In the genomic region with DNA sequence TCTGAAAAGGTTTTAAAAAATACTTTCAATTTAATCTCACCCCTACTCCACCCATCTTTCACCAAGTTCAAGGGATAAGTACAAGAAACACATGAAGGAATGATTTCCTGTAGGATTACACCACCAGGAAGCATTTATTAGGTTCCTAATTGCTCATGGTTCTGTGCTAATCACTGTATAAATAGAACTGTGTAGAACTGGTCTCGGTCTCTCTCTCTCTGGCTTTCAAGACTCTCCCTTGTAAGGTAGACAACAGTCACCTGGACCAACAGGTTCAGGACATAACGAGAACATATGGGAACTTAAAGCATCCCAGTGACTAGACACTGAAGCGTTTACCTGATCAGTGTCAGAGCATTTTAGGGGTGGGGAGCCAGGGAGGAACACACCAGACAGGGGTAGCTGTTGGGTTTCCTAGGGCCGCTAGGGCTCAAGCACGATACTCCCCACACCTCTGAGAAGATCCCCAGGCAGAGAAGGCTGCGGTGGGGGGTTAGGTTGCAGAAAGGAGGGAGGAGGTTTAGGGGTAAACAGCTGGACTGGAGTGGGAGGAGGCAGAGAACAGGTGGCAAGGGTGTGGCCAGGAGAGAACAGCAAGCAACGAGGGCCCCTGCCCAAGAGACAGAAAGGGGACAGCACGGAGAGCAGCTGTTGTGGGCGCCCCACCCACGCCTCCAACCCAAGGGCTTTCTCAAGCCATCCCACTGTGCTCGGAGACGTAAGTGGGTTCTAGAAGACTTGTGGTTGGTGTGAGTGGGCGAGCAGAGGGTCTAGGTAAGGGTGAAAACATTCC, we compare ENCODE assay signal across 14 cellular contexts. TPM values are rescaled to one million over a fixed set of nuclear protein-coding genes. Genes with fewer than 3 reads are reported as not detected.
DNase-seq lines count a peak whose midpoint lies in the region; ATAC-seq and TF ChIP-seq lines count a peak whose summit lies in the region.
"Had no signal": no experiment of that assay in that cellular context is flagged by ENCODE, and none has a peak within 500 bp of the region (broad histone marks: within the 10 kb centered on the region; RNA-seq: fewer than 3 reads in every experiment).

No MANE protein-coding gene starts in this region.

- no peaks in the 10 kb centered on the region for H3K36me3 Mint-ChIP-seq in CD4-positive, alpha-beta T cell (ENCODE audit: low read depth)
- H3K36me3 Mint-ChIP-seq: CD4-positive, CD25-positive, alpha-beta regulatory T cell had no signal

- ATAC-seq in GM19468 (IDR thresholded peaks at IDR 0.05; ENCODE audit: extremely low read depth, unreplicated experiment) (peak; percentile 65), HG03097 (IDR thresholded peaks at IDR 0.05; ENCODE audit: low FRiP score, unreplicated experiment) (peak; percentile 46)
- no peak for ATAC-seq in CD4-positive, alpha-beta T cell (ENCODE audit: poor library complexity)

- in situ Hi-C loops in GM13976 (cut with MboI; ENCODE audit: low sequenced_read_pairs, unreplicated experiment), result no loop called here

- no peak for TF ChIP-seq CTCF in GM13976 (IDR thresholded peaks at IDR 0.05; ENCODE audit: borderline replicate concordance, control extremely low read depth, extremely low read depth, insufficient read depth, missing control alignments)
- no peak for TF ChIP-seq CTCF in CD4-positive, alpha-beta T cell (IDR thresholded peaks at IDR 0.05)

- no peak for TF ChIP-seq POLR2A in erythroblast (IDR thresholded peaks at IDR 0.05; ENCODE audit: low read length)

- POLR2A ChIA-PET in CD4-positive, alpha-beta T cell (lab: Charles Lee), result no interaction called here

- DNase-seq in GM13976 (ENCODE audit: low spot score) (peak; percentile 58), epithelial cell of prostate (ENCODE audit: low read depth, low spot score) (no peak), NCI-H446 treated with DMSO at 0.1 percent for 48 hours (lab: John Stamatoyannopoulos, UW) (no peak), HuH-7 (ENCODE audit: low spot score) (no peak), erythroblast (lab: John Stamatoyannopoulos, UW) (no peak)
- DNase-seq in CD4-positive, alpha-beta T cell, result no peak
- DNase-seq: CD4-positive, CD25-positive, alpha-beta regulatory T cell; NCI-H524 treated with DMSO at 0.1 percent for 48 hours; stimulated activated naive CD4-positive, alpha-beta T cell had no signal

- H3K4me1 Mint-ChIP-seq in CD4-positive, alpha-beta T cell (ENCODE audit: low read depth), result peaks cover 20% of the 10 kb centered on the region

- H3K27me3 ChIP-seq in CD4-positive, alpha-beta T cell (ENCODE audit: control insufficient read depth, insufficient read depth, low read length), result no peaks in the 10 kb centered on the region
- H3K27me3 ChIP-seq: cardiac muscle cell, hepatocyte had no signal

- CTCF ChIA-PET in CD4-positive, alpha-beta T cell (lab: Charles Lee), result no interaction called here

- H3K9me3 Mint-ChIP-seq in CD4-positive, alpha-beta T cell, result no peaks in the 10 kb centered on the region

- no peak overlapping the region for H3K27ac Mint-ChIP-seq in CD4-positive, alpha-beta T cell

- H3K9me3 ChIP-seq in CD4-positive, alpha-beta T cell (ENCODE audit: control insufficient read depth, low read length), result no peaks in the 10 kb centered on the region
- H3K9me3 ChIP-seq: prostate gland had no signal

- no peak overlapping the region for H3K4me3 Mint-ChIP-seq in CD4-positive, alpha-beta T cell
- H3K4me3 Mint-ChIP-seq: CD4-positive, CD25-positive, alpha-beta regulatory T cell had no signal

- peak overlapping the region; percentile 74 for H3K27ac ChIP-seq in epithelial cell of prostate
- H3K27ac ChIP-seq in CD4-positive, alpha-beta T cell (ENCODE audit: low read depth, low read length), result no peak overlapping the region
- H3K27ac ChIP-seq: cardiac muscle cell, hepatocyte, prostate gland had no signal

- H3K27me3 Mint-ChIP-seq in CD4-positive, alpha-beta T cell, result no peaks in the 10 kb centered on the region

- intact Hi-C loops in CD4-positive, alpha-beta T cell (cut with DNase I, micrococcal nuclease), result no loop called here

RNA-seq across cellular contexts. Expression of a gene that starts 52.5 kb away (rescaled TPM):
- 1 to 10 TPM; 5.2 to 5.6 TPM for total RNA-seq in CD4-positive, alpha-beta T cell
